Comparison of ENCODE assay signal across 32 cellular contexts in the genomic region with DNA sequence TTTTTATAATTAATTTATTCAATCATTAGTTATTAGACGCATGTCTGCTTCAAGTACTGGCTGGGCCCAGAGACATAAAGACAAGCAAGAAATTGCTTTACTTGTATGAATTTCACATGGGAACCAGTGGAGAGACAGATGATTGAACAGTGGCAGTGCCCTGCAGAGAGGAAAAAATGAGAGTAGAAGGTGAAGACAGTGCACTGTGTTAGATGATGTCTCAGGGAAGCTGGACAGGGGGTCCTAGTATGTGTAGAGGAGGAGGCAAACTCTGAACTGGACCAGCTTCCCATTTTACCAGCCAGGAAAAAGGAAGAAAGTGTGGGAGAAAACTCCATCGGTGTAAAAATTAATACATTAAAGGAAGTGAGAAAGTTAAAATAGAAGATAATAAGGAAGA.
"Had no signal": no experiment of that assay in that cellular context is flagged by ENCODE, and none has a peak within 500 bp of the region (broad histone marks: within the 10 kb centered on the region; RNA-seq: fewer than 3 reads in every experiment).

No MANE protein-coding gene starts in this region.

- H3K36me3 ChIP-seq: brain microvascular endothelial cell, esophagus muscularis mucosa, gastrocnemius medialis, heart left ventricle had no signal

- H3K27me3 Mint-ChIP-seq: activated CD4-positive, alpha-beta memory T cell treated with anti-CD3 and anti-CD28 coated beads for 36 hours; activated CD4-positive, alpha-beta T cell treated with anti-CD3 and anti-CD28 coated beads for 36 hours; activated CD4-positive, alpha-beta T cell treated with anti-CD3 and anti-CD28 coated beads, Interleukin-2, amount 10 ng/mL, durations not matched to agents 24 days and 14 days; activated CD8-positive, alpha-beta memory T cell treated with anti-CD3 and anti-CD28 coated beads, Interleukin-2, amount 10 ng/mL, durations not matched to agents 7 days and 5 days; activated naive CD8-positive, alpha-beta T cell; effector memory CD8-positive, alpha-beta T cell had no signal

- H3K9me3 Mint-ChIP-seq: activated CD4-positive, alpha-beta T cell treated with anti-CD3 and anti-CD28 coated beads, Interleukin-2, amount 10 ng/mL, durations not matched to agents 24 days and 14 days; activated T-helper 1 cell treated with anti-CD3 and anti-CD28 coated beads, Interleukin-12 subunit alpha, Interleukin-12 subunit beta, Interleukin-2, Interleukin-4 antibody, amounts not matched to agents 30 ng/mL and 10 ng/mL and 1 ng/mL, durations not matched to agents 14 hours and 24 hours and 36 hours; activated T-helper 2 cell treated with anti-CD3 and anti-CD28 coated beads, Interferon-gamma antibody, Interleukin-2, Interleukin-4, amounts not matched to agents 10 μg/mL and 5 μg/mL and 100 μg/mL, durations not matched to agents 14 hours and 24 hours and 36 hours; effector memory CD8-positive, alpha-beta T cell had no signal

- H3K9me3 ChIP-seq: esophagus muscularis mucosa, gastrocnemius medialis, heart left ventricle had no signal

- H3K27ac ChIP-seq: brain microvascular endothelial cell, esophagus muscularis mucosa, foreskin keratinocyte, gastrocnemius medialis, heart left ventricle had no signal

- H3K4me1 ChIP-seq: esophagus muscularis mucosa, foreskin keratinocyte, gastrocnemius medialis, heart left ventricle had no signal

- H3K4me1 Mint-ChIP-seq: activated CD4-positive, alpha-beta T cell treated with anti-CD3 and anti-CD28 coated beads, Interleukin-2, amount 10 ng/mL, durations not matched to agents 24 days and 14 days; activated CD8-positive, alpha-beta memory T cell treated with anti-CD3 and anti-CD28 coated beads, Interleukin-2, amount 10 ng/mL, durations not matched to agents 7 days and 5 days had no signal

- H3K27ac Mint-ChIP-seq: activated CD4-positive, alpha-beta memory T cell treated with anti-CD3 and anti-CD28 coated beads for 36 hours; activated CD4-positive, alpha-beta T cell treated with anti-CD3 and anti-CD28 coated beads for 36 hours; activated CD4-positive, alpha-beta T cell treated with anti-CD3 and anti-CD28 coated beads, Interleukin-2, amount 10 ng/mL, durations not matched to agents 24 days and 14 days; activated CD8-positive, alpha-beta memory T cell treated with anti-CD3 and anti-CD28 coated beads, Interleukin-2, amount 10 ng/mL, durations not matched to agents 7 days and 5 days; activated CD8-positive, alpha-beta T cell treated with anti-CD3 and anti-CD28 coated beads, Interleukin-2, amount 10 ng/mL, durations not matched to agents 7 days and 5 days; activated naive CD4-positive, alpha-beta T cell treated with anti-CD3 and anti-CD28 coated beads for 36 hours; activated naive CD8-positive, alpha-beta T cell; activated T-helper 1 cell treated with anti-CD3 and anti-CD28 coated beads, Interleukin-12 subunit alpha, Interleukin-12 subunit beta, Interleukin-2, Interleukin-4 antibody, amounts not matched to agents 30 ng/mL and 10 ng/mL and 1 ng/mL, durations not matched to agents 14 hours and 24 hours and 36 hours; activated T-helper 2 cell treated with anti-CD3 and anti-CD28 coated beads, Interferon-gamma antibody, Interleukin-2, Interleukin-4, amounts not matched to agents 10 μg/mL and 5 μg/mL and 100 μg/mL, durations not matched to agents 14 hours and 24 hours and 36 hours; effector memory CD8-positive, alpha-beta T cell had no signal

- H3K27me3 ChIP-seq: brain microvascular endothelial cell, esophagus muscularis mucosa, foreskin keratinocyte, gastrocnemius medialis, heart left ventricle had no signal

- H3K4me3 Mint-ChIP-seq: activated CD4-positive, alpha-beta memory T cell treated with anti-CD3 and anti-CD28 coated beads for 36 hours; activated CD4-positive, alpha-beta T cell treated with anti-CD3 and anti-CD28 coated beads for 36 hours; activated CD4-positive, alpha-beta T cell treated with anti-CD3 and anti-CD28 coated beads, Interleukin-2, amount 10 ng/mL, durations not matched to agents 24 days and 14 days; activated CD8-positive, alpha-beta memory T cell treated with anti-CD3 and anti-CD28 coated beads, Interleukin-2, amount 10 ng/mL, durations not matched to agents 7 days and 5 days; activated CD8-positive, alpha-beta T cell treated with anti-CD3 and anti-CD28 coated beads, Interleukin-2, amount 10 ng/mL, durations not matched to agents 7 days and 5 days; activated naive CD4-positive, alpha-beta T cell treated with anti-CD3 and anti-CD28 coated beads for 36 hours; activated naive CD8-positive, alpha-beta T cell; activated T-helper 1 cell treated with anti-CD3 and anti-CD28 coated beads, Interleukin-12 subunit alpha, Interleukin-12 subunit beta, Interleukin-2, Interleukin-4 antibody, amounts not matched to agents 30 ng/mL and 10 ng/mL and 1 ng/mL, durations not matched to agents 14 hours and 24 hours and 36 hours; effector memory CD8-positive, alpha-beta T cell had no signal

- DNase-seq: activated CD4-positive, alpha-beta memory T cell treated with anti-CD3 and anti-CD28 coated beads for 36 hours; activated CD4-positive, alpha-beta T cell treated with anti-CD3 and anti-CD28 coated beads for 36 hours; activated CD4-positive, alpha-beta T cell treated with anti-CD3 and anti-CD28 coated beads, Interleukin-2, amount 10 ng/mL, durations not matched to agents 24 days and 14 days; activated CD4-positive, CD25-positive, alpha-beta regulatory T cell; activated CD4-positive, CD25-positive, alpha-beta regulatory T cell treated with anti-CD3 and anti-CD28 coated beads, Interleukin-2, amount 50 U/mL, for 72 hours; activated CD8-positive, alpha-beta memory T cell treated with anti-CD3 and anti-CD28 coated beads, Interleukin-2, amount 10 ng/mL, durations not matched to agents 7 days and 5 days; activated CD8-positive, alpha-beta memory T cell treated with anti-CD3 and anti-CD28 coated beads, Interleukin-2, amount 50 U/mL, for 4 hours; activated CD8-positive, alpha-beta T cell treated with anti-CD3 and anti-CD28 coated beads, Interleukin-2, amount 10 ng/mL, durations not matched to agents 7 days and 5 days; activated effector memory CD4-positive, alpha-beta T cell treated with anti-CD3 and anti-CD28 coated beads, Interleukin-2, amount 50 U/mL, for 16 hours; activated naive CD4-positive, alpha-beta T cell treated with anti-CD3 and anti-CD28 coated beads for 36 hours; activated T-cell treated with anti-CD3 and anti-CD28 coated beads, Interleukin-2, amount 50 U/mL, for 1 hour; activated T-cell treated with anti-CD3 and anti-CD28 coated beads, Interleukin-2, amount 50 U/mL, for 48 hours; amniotic stem cell; anterior cingulate cortex; brain microvascular endothelial cell; cortex of kidney; dermis blood vessel endothelial cell; effector CD4-positive, alpha-beta T cell; effector memory CD8-positive, alpha-beta T cell; erythroblast; foreskin keratinocyte; gastrocnemius medialis; glutamatergic neuron; heart left ventricle; T-helper 2 cell had no signal

- H3K4me3 ChIP-seq: esophagus muscularis mucosa, gastrocnemius medialis, heart left ventricle had no signal

- ATAC-seq: activated CD4-positive, alpha-beta T cell treated with anti-CD3 and anti-CD28 coated beads for 36 hours; activated CD8-positive, alpha-beta memory T cell treated with anti-CD3 and anti-CD28 coated beads, Interleukin-2, amount 10 ng/mL, durations not matched to agents 7 days and 5 days; activated CD8-positive, alpha-beta T cell treated with anti-CD3 and anti-CD28 coated beads, Interleukin-2, amount 10 ng/mL, durations not matched to agents 7 days and 5 days; effector memory CD8-positive, alpha-beta T cell; foreskin keratinocyte; gastrocnemius medialis; heart left ventricle had no signal

- FAIRE-seq: astrocyte, bronchial epithelial cell, colon had no signal

- H3K36me3 Mint-ChIP-seq: activated CD4-positive, alpha-beta memory T cell treated with anti-CD3 and anti-CD28 coated beads for 36 hours; activated CD8-positive, alpha-beta memory T cell treated with anti-CD3 and anti-CD28 coated beads, Interleukin-2, amount 10 ng/mL, durations not matched to agents 7 days and 5 days had no signal
